Comparison of ENCODE assay signal across 21 cellular contexts in genomic region chr7:26794541-26794940, GRCh38.
DNase-seq lines count a peak whose midpoint lies in the region; ATAC-seq, FAIRE-seq and TF ChIP-seq lines count a peak whose summit lies in the region.
"Had no signal": no experiment of that assay in that cellular context is flagged by ENCODE, and none has a peak within 500 bp of the region (broad histone marks: within the 10 kb centered on the region; RNA-seq: fewer than 3 reads in every experiment).

No MANE protein-coding gene starts in this region.

- TF ChIP-seq POLR2A in H54 (IDR thresholded peaks at IDR 0.05; ENCODE audit: low read depth, low read length) = no peak
- TF ChIP-seq POLR2A in K562 (conservative IDR thresholded peaks at IDR 0.05) = no peak

- no peak overlapping the region for H2AFZ ChIP-seq in K562 (ENCODE audit: low read depth, low read length)

- TF ChIP-seq EP300 in K562 (IDR thresholded peaks at IDR 0.05; ENCODE audit: low read length) = no peak

- POLR2A ChIA-PET in K562 (lab: Yijun Ruan, JAX) = no interaction called here

- CTCF ChIA-PET in K562 (lab: Yijun Ruan, JAX; ENCODE audit: low intra/inter-chr PET ratio) = no interaction called here

- H4K20me1 ChIP-seq in K562 (replicated peaks; ENCODE audit: control insufficient read depth, insufficient read depth, low read length) = no peaks in the 10 kb centered on the region
- H4K20me1 ChIP-seq: BLaER1 treated with 17β-estradiol and CSF1 and Interleukin-3, amounts not matched to agents 10 nM and 100 nM had no signal

- H3K79me2 ChIP-seq in K562 (ENCODE audit: control insufficient read depth, insufficient read depth, low read length) = no peaks in the 10 kb centered on the region

- H3K27ac ChIP-seq in K562 (ENCODE audit: extremely low read depth, low read depth, low read length) (no peak overlapping the region), brain microvascular endothelial cell (no peak overlapping the region)
- H3K27ac ChIP-seq: 22Rv1; A549; BLaER1 treated with 17β-estradiol and CSF1 and Interleukin-3, amounts not matched to agents 10 nM and 100 nM; C4-2B had no signal

- no peaks in the 10 kb centered on the region for H3K9me3 ChIP-seq in K562 (replicated peaks; ENCODE audit: control insufficient read depth, insufficient read depth, low read depth, low read length)
- H3K9me3 ChIP-seq: A549; BLaER1 treated with 17β-estradiol and CSF1 and Interleukin-3, amounts not matched to agents 10 nM and 100 nM; Caco-2 had no signal

- H3K27me3 ChIP-seq in K562 (ENCODE audit: control insufficient read depth in 2 of 2, insufficient read depth in 2 of 2, low read length in 2 of 2) = no peaks in the 10 kb centered on the region
- no peaks in the 10 kb centered on the region for H3K27me3 ChIP-seq in brain microvascular endothelial cell (replicated peaks)
- H3K27me3 ChIP-seq: BLaER1 treated with 17β-estradiol and CSF1 and Interleukin-3, amounts not matched to agents 10 nM and 100 nM had no signal

- H3K9me1 ChIP-seq in K562 (ENCODE audit: control insufficient read depth, insufficient read depth, low read length) = no peaks in the 10 kb centered on the region

- H3K36me3 ChIP-seq in K562 (ENCODE audit: control insufficient read depth, insufficient read depth, low read length) (no peaks in the 10 kb centered on the region), brain microvascular endothelial cell (replicated peaks) (no peaks in the 10 kb centered on the region)
- H3K36me3 ChIP-seq: BLaER1 treated with 17β-estradiol and CSF1 and Interleukin-3, amounts not matched to agents 10 nM and 100 nM had no signal

- DNase-seq in H54 (ENCODE audit: insufficient read length, low spot score) = no peak
- DNase-seq in OCI-M1 (lab: John Stamatoyannopoulos, UW) = peak; percentile 3
- DNase-seq in K562 (ENCODE audit: extremely low read depth in 1 of 4, low spot score in 3 of 4) = peak in 1 of 4 experiments; percentile 1
- DNase-seq in urothelium cell line (ENCODE audit: low spot score) = no peak
- DNase-seq in HuH-7.5 (ENCODE audit: low spot score) = no peak
- DNase-seq in activated CD4-positive, alpha-beta T cell treated with anti-CD3 and anti-CD28 coated beads, Interleukin-2, amount 50 U/mL, for 48 hours = no peak
- DNase-seq in brain microvascular endothelial cell = no peak
- DNase-seq: AML-193; Caco-2; Calu3; CD4-positive, alpha-beta T cell; CD8-positive, alpha-beta T cell; DMS79 treated with DMSO at 0.1 percent for 48 hours; GF-D8 had no signal

- WGBS in K562 (ENCODE audit: insufficient coverage, low coverage, missing lambda C conversion rate) = 4% methylated on average over 2 of the region's 2 CpGs

- no peak overlapping the region for H3K4me2 ChIP-seq in K562 (ENCODE audit: insufficient read depth, low read length)
- H3K4me2 ChIP-seq: A549; BLaER1 treated with 17β-estradiol and CSF1 and Interleukin-3, amounts not matched to agents 10 nM and 100 nM had no signal

- TF ChIP-seq RAD21 in K562 (CRISPR knock-in tag; conservative IDR thresholded peaks at IDR 0.05 in 1 of 2, IDR thresholded peaks at IDR 0.05 in 1 of 2) = no peak

- intact Hi-C loops in K562 (cut with micrococcal nuclease) = no loop called here

- no peak overlapping the region for H3K9ac ChIP-seq in K562 (ENCODE audit: insufficient read depth in 1 of 2, low read depth in 2 of 2, low read length in 2 of 2)
- H3K9ac ChIP-seq: BLaER1 treated with 17β-estradiol and CSF1 and Interleukin-3, amounts not matched to agents 10 nM and 100 nM had no signal

- no TSS peak for BruUV-seq in K562 (replicated peaks; lab: Mats Ljungman, UMichigan)

- peak; percentile 57 for FAIRE-seq in H54 (lab: Jason Lieb, UNC)
- FAIRE-seq in K562 (lab: Jason Lieb, UNC) = no peak
- FAIRE-seq in urothelium cell line (lab: Jason Lieb, UNC) = peak; percentile 66
- FAIRE-seq: A549, D721Med, GM12891, GM19239 had no signal

- ATAC-seq in K562 = no peak
- ATAC-seq: A549; CD8-positive, alpha-beta T cell had no signal

- H3K4me3 ChIP-seq in K562 (no peak overlapping the region), brain microvascular endothelial cell (ENCODE audit: low read depth, low read length) (no peak overlapping the region)
- H3K4me3 ChIP-seq: A549; BLaER1 treated with 17β-estradiol and CSF1 and Interleukin-3, amounts not matched to agents 10 nM and 100 nM had no signal

- TF ChIP-seq CTCF in K562 (IDR thresholded peaks at IDR 0.05 in 2 of 3, conservative IDR thresholded peaks at IDR 0.05 in 1 of 3; ENCODE audit: insufficient read depth in 2 of 3, low read depth in 1 of 3, low read length in 3 of 3) (no peak), brain microvascular endothelial cell (IDR thresholded peaks at IDR 0.05; ENCODE audit: low read depth, low read length, missing control alignments) (no peak)

- H3K4me1 ChIP-seq in K562 (replicated peaks in 1 of 2; ENCODE audit: control insufficient read depth in 2 of 2, insufficient read depth in 2 of 2, low read length in 2 of 2) = no peaks in the 10 kb centered on the region
- H3K4me1 ChIP-seq: A549; BLaER1 treated with 17β-estradiol and CSF1 and Interleukin-3, amounts not matched to agents 10 nM and 100 nM; Caco-2 had no signal

- in situ Hi-C loops in K562 (cut with MboI) = no loop called here
- in situ Hi-C loops in brain microvascular endothelial cell (cut with HindIII; ENCODE audit: low pct_ligation_motif_present, low sequenced_read_pairs) = no loop called here

TF ChIP-seq in K562, 482 proteins besides CTCF, POLR2A, EP300 and RAD21:
- TF ChIP-seq CBFA2T3 (IDR thresholded peaks at IDR 0.05) = peak; percentile 54
- TF ChIP-seq CBFA2T2 (conservative IDR thresholded peaks at IDR 0.05) = peak; percentile 36
- TF ChIP-seq STAG1 (CRISPR knock-in tag; IDR thresholded peaks at IDR 0.05; ENCODE audit: borderline replicate concordance) = no peak
- TF ChIP-seq KDM2B (CRISPR knock-in tag; IDR thresholded peaks at IDR 0.05) = no peak
- no peak for TF ChIP-seq ZFP1 (CRISPR knock-in tag; IDR thresholded peaks at IDR 0.05)
- peak; percentile 14; the same call in 1 of the 2 replicates for TF ChIP-seq TEAD4 (IDR thresholded peaks at IDR 0.05; ENCODE audit: low read length)
- TF ChIP-seq TEAD4 (CRISPR knock-in tag; IDR thresholded peaks at IDR 0.05; ENCODE audit: borderline replicate concordance) = no peak
- no peak for TF ChIP-seq ZNF224 (CRISPR knock-in tag; IDR thresholded peaks at IDR 0.05)
- no peak for TF ChIP-seq SRSF3 (IDR thresholded peaks at IDR 0.05; ENCODE audit: insufficient read depth, low read length)
- TF ChIP-seq SMAD4 (CRISPR knock-in tag; conservative IDR thresholded peaks at IDR 0.05) = no peak
- TF ChIP-seq TFAM (CRISPR knock-in tag; conservative IDR thresholded peaks at IDR 0.05) = no peak
- TF ChIP-seq POU5F1 (IDR thresholded peaks at IDR 0.05; ENCODE audit: borderline replicate concordance, low read depth, low read length, partially characterized antibody) = no peak
- TF ChIP-seq DNMT1 (IDR thresholded peaks at IDR 0.05) = no peak
- peak; percentile 48; the same call in 1 of the 2 replicates for TF ChIP-seq TAL1 (IDR thresholded peaks at IDR 0.05)
- peak; percentile 59 for TF ChIP-seq TCF3 (CRISPR knock-in tag; IDR thresholded peaks at IDR 0.05)
TF ChIP-seq in K562: peak in this region for 5.
